Comparison of ENCODE assay signal across 18 cellular contexts in the genomic region with DNA sequence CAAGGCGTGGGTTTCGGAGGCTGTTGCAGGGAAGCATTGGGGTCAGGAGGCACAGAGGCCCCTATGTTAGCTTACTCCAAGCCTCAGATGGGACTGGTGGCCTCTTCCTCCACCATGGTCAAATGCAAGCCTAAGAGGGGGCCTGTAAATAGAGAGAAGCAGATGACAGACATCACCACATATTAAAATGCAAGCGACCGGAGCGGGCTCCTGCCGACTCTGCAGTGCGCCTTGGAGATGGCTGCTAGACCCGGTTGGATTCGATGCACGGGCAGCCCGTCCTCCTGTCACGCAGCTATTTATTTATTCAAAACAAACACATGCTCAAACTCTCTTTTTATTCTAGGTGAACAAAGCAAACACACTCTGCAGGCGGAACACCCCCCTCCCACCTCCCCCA.
"Had no signal": no experiment of that assay in that cellular context is flagged by ENCODE, and none has a peak within 500 bp of the region (broad histone marks: within the 10 kb centered on the region; RNA-seq: fewer than 3 reads in every experiment).

No MANE protein-coding gene starts in this region.

- H3K9me3 ChIP-seq: left ventricle myocardium inferior, neutrophil had no signal

- H3K4me1 Mint-ChIP-seq: activated B cell treated with CpG ODN at 0.5 μM for 24 hours; activated naive CD8-positive, alpha-beta T cell treated with anti-CD3 and anti-CD28 coated beads, Interleukin-2, amount 10 ng/mL, durations not matched to agents 7 days and 5 days; naive thymus-derived CD8-positive, alpha-beta T cell had no signal

- H3K36me3 Mint-ChIP-seq: activated naive CD8-positive, alpha-beta T cell treated with anti-CD3 and anti-CD28 coated beads, Interleukin-2, amount 10 ng/mL, durations not matched to agents 7 days and 5 days; naive thymus-derived CD8-positive, alpha-beta T cell; stimulated activated naive B cell treated with anti-CD40 and anti-IgM and Interleukin-4, amounts not matched to agents 10 μg/mL and 1 μg/mL and 100 μg/mL, for 72 hours had no signal

- H3K4me3 Mint-ChIP-seq: activated B cell treated with CpG ODN at 0.5 μM for 24 hours; activated CD8-positive, alpha-beta T cell treated with anti-CD3 and anti-CD28 coated beads for 36 hours; activated naive CD8-positive, alpha-beta T cell treated with anti-CD3 and anti-CD28 coated beads, Interleukin-2, amount 10 ng/mL, durations not matched to agents 7 days and 5 days; activated T-cell treated with anti-CD3 and anti-CD28 coated beads, Interleukin-2, amount 50 U/mL, for 72 hours; effector memory CD8-positive, alpha-beta T cell; naive thymus-derived CD8-positive, alpha-beta T cell; stimulated activated naive B cell treated with anti-CD40 and anti-IgM and Interleukin-4, amounts not matched to agents 10 μg/mL and 1 μg/mL and 100 μg/mL, for 72 hours; T-helper 2 cell treated with Interferon-gamma antibody and Interleukin-4, amounts not matched to agents 5 μg/mL and 100 μg/mL, for 36 hours had no signal

- ATAC-seq: activated CD8-positive, alpha-beta T cell treated with anti-CD3 and anti-CD28 coated beads for 36 hours; activated T-cell treated with anti-CD3 and anti-CD28 coated beads, Interleukin-2, amount 50 U/mL, for 72 hours; effector memory CD8-positive, alpha-beta T cell; foreskin keratinocyte; naive thymus-derived CD8-positive, alpha-beta T cell; stimulated activated naive B cell treated with anti-CD40 and anti-IgM and Interleukin-4, amounts not matched to agents 10 μg/mL and 1 μg/mL and 100 μg/mL, for 72 hours had no signal

- H3K4me3 ChIP-seq: left ventricle myocardium inferior had no signal

- DNase-seq: activated B cell treated with CpG ODN at 0.5 μM for 24 hours; activated CD4-positive, alpha-beta T cell treated with anti-CD3 and anti-CD28 coated beads for 48 hours; activated CD8-positive, alpha-beta T cell treated with anti-CD3 and anti-CD28 coated beads for 36 hours; activated naive CD8-positive, alpha-beta T cell treated with anti-CD3 and anti-CD28 coated beads, Interleukin-2, amount 10 ng/mL, durations not matched to agents 7 days and 5 days; activated T-cell treated with anti-CD3 and anti-CD28 coated beads, Interleukin-2, amount 50 U/mL, for 72 hours; cerebellar nuclear complex; dermis blood vessel endothelial cell; effector memory CD8-positive, alpha-beta T cell; foreskin keratinocyte; glutamatergic neuron; left ventricle myocardium inferior; naive thymus-derived CD8-positive, alpha-beta T cell; retina; stimulated activated CD4-positive, alpha-beta T cell treated with anti-CD3 and anti-CD28 coated beads, Interleukin-4, amount 100 ng/mL, for 1 hour; stimulated activated naive B cell treated with anti-CD40 and anti-IgM and Interleukin-4, amounts not matched to agents 10 μg/mL and 1 μg/mL and 100 μg/mL, for 72 hours; trophoblast cell had no signal

- H3K27ac ChIP-seq: foreskin keratinocyte, left ventricle myocardium inferior, neutrophil had no signal

- H3K4me1 ChIP-seq: foreskin keratinocyte had no signal

- H3K27ac Mint-ChIP-seq: activated B cell treated with CpG ODN at 0.5 μM for 24 hours; activated CD8-positive, alpha-beta T cell treated with anti-CD3 and anti-CD28 coated beads for 36 hours; activated naive CD8-positive, alpha-beta T cell treated with anti-CD3 and anti-CD28 coated beads, Interleukin-2, amount 10 ng/mL, durations not matched to agents 7 days and 5 days; activated T-cell treated with anti-CD3 and anti-CD28 coated beads, Interleukin-2, amount 50 U/mL, for 72 hours; effector memory CD8-positive, alpha-beta T cell; naive thymus-derived CD8-positive, alpha-beta T cell; stimulated activated naive B cell treated with anti-CD40 and anti-IgM and Interleukin-4, amounts not matched to agents 10 μg/mL and 1 μg/mL and 100 μg/mL, for 72 hours; T-helper 2 cell treated with Interferon-gamma antibody and Interleukin-4, amounts not matched to agents 5 μg/mL and 100 μg/mL, for 36 hours had no signal

- H3K27me3 Mint-ChIP-seq: activated CD8-positive, alpha-beta T cell treated with anti-CD3 and anti-CD28 coated beads for 36 hours; activated naive CD8-positive, alpha-beta T cell treated with anti-CD3 and anti-CD28 coated beads, Interleukin-2, amount 10 ng/mL, durations not matched to agents 7 days and 5 days had no signal

- H3K9me3 Mint-ChIP-seq: activated B cell treated with CpG ODN at 0.5 μM for 24 hours; activated CD8-positive, alpha-beta T cell treated with anti-CD3 and anti-CD28 coated beads for 36 hours; activated naive CD8-positive, alpha-beta T cell treated with anti-CD3 and anti-CD28 coated beads, Interleukin-2, amount 10 ng/mL, durations not matched to agents 7 days and 5 days; activated T-cell treated with anti-CD3 and anti-CD28 coated beads, Interleukin-2, amount 50 U/mL, for 72 hours; effector memory CD8-positive, alpha-beta T cell; naive thymus-derived CD8-positive, alpha-beta T cell; stimulated activated naive B cell treated with anti-CD40 and anti-IgM and Interleukin-4, amounts not matched to agents 10 μg/mL and 1 μg/mL and 100 μg/mL, for 72 hours; T-helper 2 cell treated with Interferon-gamma antibody and Interleukin-4, amounts not matched to agents 5 μg/mL and 100 μg/mL, for 36 hours had no signal

- H3K36me3 ChIP-seq: left ventricle myocardium inferior, neutrophil had no signal
